18 cellular contexts compared by ENCODE assay signal in genomic region chr22:20222764-20223420, GRCh38. TPM values are rescaled to one million over a fixed set of nuclear protein-coding genes. Genes with fewer than 3 reads are reported as not detected.
DNase-seq lines count a peak whose midpoint lies in the region; ATAC-seq and TF ChIP-seq lines count a peak whose summit lies in the region.
"Had no signal": no experiment of that assay in that cellular context is flagged by ENCODE, and none has a peak within 500 bp of the region (broad histone marks: within the 10 kb centered on the region; RNA-seq: fewer than 3 reads in every experiment).

No MANE protein-coding gene starts in this region.

- H3K4me3 Mint-ChIP-seq in CD8-positive, alpha-beta T cell = no peak overlapping the region
- no peak overlapping the region for H3K4me3 Mint-ChIP-seq in activated T-cell treated with anti-CD3 and anti-CD28 coated beads, Interleukin-2, amount 50 U/mL, for 24 hours
- H3K4me3 Mint-ChIP-seq: CD14-positive monocyte had no signal

- no peaks in the 10 kb centered on the region for H3K27me3 Mint-ChIP-seq in CD8-positive, alpha-beta T cell (ENCODE audit: low read depth)
- H3K27me3 Mint-ChIP-seq in activated T-cell treated with anti-CD3 and anti-CD28 coated beads, Interleukin-2, amount 50 U/mL, for 24 hours = no peaks in the 10 kb centered on the region

- TF ChIP-seq CTCF in thoracic aorta (IDR thresholded peaks at IDR 0.05) = no peak
- TF ChIP-seq CTCF in CD8-positive, alpha-beta T cell (IDR thresholded peaks at IDR 0.05) = no peak

- peaks cover 5 to 14% (median 8%) of the 10 kb centered on the region in 11 experiments; a peak in 19 of 22 replicates for H3K9me3 ChIP-seq in BLaER1 treated with 17β-estradiol and CSF1 and Interleukin-3, amounts not matched to agents 10 nM and 100 nM (replicated peaks in 1 of 11)
- no peaks in the 10 kb centered on the region for H3K9me3 ChIP-seq in thoracic aorta
- no peaks in the 10 kb centered on the region for H3K9me3 ChIP-seq in CD8-positive, alpha-beta T cell (ENCODE audit: low read length)
- H3K9me3 ChIP-seq: Peyer's patch had no signal

- peak overlapping the region in 9 of 11 experiments; percentile 12 to 74 (median 61); a peak in 17 of 22 replicates for H3K4me2 ChIP-seq in BLaER1 treated with 17β-estradiol and CSF1 and Interleukin-3, amounts not matched to agents 10 nM and 100 nM
- H3K4me2 ChIP-seq: KMS-11 had no signal

- intact Hi-C loops in CD8-positive, alpha-beta T cell (cut with DNase I, micrococcal nuclease) = loop anchor here in 1 of 2 experiments (10.0 kb wide), 1 partner anchor 48 kb away; no protein-coding TSS in a partner anchor

- no peaks in the 10 kb centered on the region for H3K9me3 Mint-ChIP-seq in CD8-positive, alpha-beta T cell
- H3K9me3 Mint-ChIP-seq in activated T-cell treated with anti-CD3 and anti-CD28 coated beads, Interleukin-2, amount 50 U/mL, for 24 hours = no peaks in the 10 kb centered on the region

- H3K36me3 Mint-ChIP-seq in CD8-positive, alpha-beta T cell = no peaks in the 10 kb centered on the region
- H3K36me3 Mint-ChIP-seq in activated T-cell treated with anti-CD3 and anti-CD28 coated beads, Interleukin-2, amount 50 U/mL, for 24 hours (ENCODE audit: low read depth) = no peaks in the 10 kb centered on the region
- H3K36me3 Mint-ChIP-seq: CD14-positive monocyte had no signal

- H3K4me1 ChIP-seq in BLaER1 treated with 17β-estradiol and CSF1 and Interleukin-3, amounts not matched to agents 10 nM and 100 nM = peaks cover 0 to 50% (median 36%) of the 10 kb centered on the region in 10 experiments; a peak in 16 of 20 replicates
- peaks cover 4 to 29% of the 10 kb centered on the region in 2 donors for H3K4me1 ChIP-seq in thoracic aorta (ENCODE audit: control insufficient read depth in 1 of 2, low read depth in 2 of 2)
- H3K4me1 ChIP-seq in CD8-positive, alpha-beta T cell (ENCODE audit: insufficient read depth, low read length) = no peaks in the 10 kb centered on the region
- H3K4me1 ChIP-seq: Caco-2, Peyer's patch had no signal

- no peaks in the 10 kb centered on the region for H4K20me1 ChIP-seq in BLaER1 treated with 17β-estradiol and CSF1 and Interleukin-3, amounts not matched to agents 10 nM and 100 nM

- CTCF ChIA-PET in CD8-positive, alpha-beta T cell (lab: Charles Lee) = no interaction called here

- ATAC-seq in thoracic aorta (ENCODE audit: insufficient number of reproducible peaks, low FRiP score, low read depth) = no peak
- ATAC-seq in CD8-positive, alpha-beta T cell = no peak

- no peaks in the 10 kb centered on the region for H3K27me3 ChIP-seq in BLaER1 treated with 17β-estradiol and CSF1 and Interleukin-3, amounts not matched to agents 10 nM and 100 nM
- H3K27me3 ChIP-seq in H7 (ENCODE audit: control insufficient read depth, insufficient read depth, low read length) (no peaks in the 10 kb centered on the region), layer of hippocampus (ENCODE audit: control insufficient read depth, insufficient read depth, low read length) (no peaks in the 10 kb centered on the region), thoracic aorta (replicated peaks; ENCODE audit: insufficient read depth) (no peaks in the 10 kb centered on the region)
- H3K27me3 ChIP-seq in CD8-positive, alpha-beta T cell (ENCODE audit: insufficient read depth, low read length) = no peaks in the 10 kb centered on the region
- H3K27me3 ChIP-seq: Peyer's patch had no signal

- POLR2A ChIA-PET in CD8-positive, alpha-beta T cell (lab: Charles Lee) = no interaction called here

- peak overlapping the region in 5 of 11 experiments; percentile 3 to 58 (median 31); a peak in 6 of 22 replicates for H3K9ac ChIP-seq in BLaER1 treated with 17β-estradiol and CSF1 and Interleukin-3, amounts not matched to agents 10 nM and 100 nM
- H3K9ac ChIP-seq: KMS-11 had no signal

- peak overlapping the region in 1 of 11 experiments; percentile 25; a peak in 1 of 22 replicates for H3K27ac ChIP-seq in BLaER1 treated with 17β-estradiol and CSF1 and Interleukin-3, amounts not matched to agents 10 nM and 100 nM
- H3K27ac ChIP-seq in layer of hippocampus (ENCODE audit: low read depth, low read length) (peak overlapping the region; percentile 52), thoracic aorta (peak overlapping the region; percentile 52 to 66)
- H3K27ac ChIP-seq in CD8-positive, alpha-beta T cell (ENCODE audit: low read depth, low read length) = no peak overlapping the region
- H3K27ac ChIP-seq: KMS-11, Peyer's patch had no signal

- DNase-seq in H7 = peak; percentile 64
- DNase-seq in thoracic aorta (ENCODE audit: low spot score) = no peak
- no peak for DNase-seq in CD8-positive, alpha-beta T cell
- DNase-seq in activated CD4-positive, alpha-beta T cell treated with anti-CD3 and anti-CD28 coated beads, Interleukin-2, amount 50 U/mL, for 4 hours = no peak
- no peak for DNase-seq in activated T-cell treated with anti-CD3 and anti-CD28 coated beads, Interleukin-2, amount 50 U/mL, for 24 hours
- DNase-seq: Caco-2; GF-D8; GOT3; NCI-H187; NCI-H2107; NCI-H510A; NCI-H748 treated with DMSO at 0.1 percent for 48 hours; NK-92 treated with Interleukin-12 subunit alpha and Interleukin-12 subunit beta, amount 100 ng/mL, for 24 hours; Peyer's patch had no signal

- H3K4me1 Mint-ChIP-seq in CD8-positive, alpha-beta T cell (ENCODE audit: low read depth) = no peaks in the 10 kb centered on the region
- no peaks in the 10 kb centered on the region for H3K4me1 Mint-ChIP-seq in activated T-cell treated with anti-CD3 and anti-CD28 coated beads, Interleukin-2, amount 50 U/mL, for 24 hours (ENCODE audit: low read depth)
- H3K4me1 Mint-ChIP-seq: CD14-positive monocyte had no signal

- no peak overlapping the region for H3K27ac Mint-ChIP-seq in CD8-positive, alpha-beta T cell
- no peak overlapping the region for H3K27ac Mint-ChIP-seq in activated T-cell treated with anti-CD3 and anti-CD28 coated beads, Interleukin-2, amount 50 U/mL, for 24 hours
- H3K27ac Mint-ChIP-seq: CD14-positive monocyte had no signal

- no peaks in the 10 kb centered on the region for H3K36me3 ChIP-seq in BLaER1 treated with 17β-estradiol and CSF1 and Interleukin-3, amounts not matched to agents 10 nM and 100 nM
- H3K36me3 ChIP-seq in H7 (replicated peaks; ENCODE audit: control insufficient read depth, insufficient read depth, low read length) = no peaks in the 10 kb centered on the region
- H3K36me3 ChIP-seq in thoracic aorta = no peaks in the 10 kb centered on the region
- H3K36me3 ChIP-seq in CD8-positive, alpha-beta T cell (ENCODE audit: insufficient read depth, low read length) = no peaks in the 10 kb centered on the region
- H3K36me3 ChIP-seq: Peyer's patch had no signal

- no peak overlapping the region for H3K4me3 ChIP-seq in BLaER1 treated with 17β-estradiol and CSF1 and Interleukin-3, amounts not matched to agents 10 nM and 100 nM
- no peak overlapping the region for H3K4me3 ChIP-seq in H7 (ENCODE audit: insufficient read depth, low read depth, low read length)
- no peak overlapping the region for H3K4me3 ChIP-seq in thoracic aorta
- H3K4me3 ChIP-seq in CD8-positive, alpha-beta T cell (ENCODE audit: low read depth, low read length) = no peak overlapping the region
- H3K4me3 ChIP-seq: Peyer's patch had no signal

RNA-seq across cellular contexts. Expression of gene RTN4R, which starts 45.2 kb away (rescaled TPM):
- total RNA-seq in H7 (2014; rRNA removed; shearing (Covaris generic)) = 28.3 and 30.4 TPM in 2 replicates
- total RNA-seq in thoracic aorta = 1 to 10 TPM in 1 of 2 donors, not detected in 1; 7.4 TPM
- total RNA-seq in CD8-positive, alpha-beta T cell = 1 to 10 TPM; 1.1 to 1.2 TPM
